ENCODE assay signal across 8 cellular contexts in the genomic region with DNA sequence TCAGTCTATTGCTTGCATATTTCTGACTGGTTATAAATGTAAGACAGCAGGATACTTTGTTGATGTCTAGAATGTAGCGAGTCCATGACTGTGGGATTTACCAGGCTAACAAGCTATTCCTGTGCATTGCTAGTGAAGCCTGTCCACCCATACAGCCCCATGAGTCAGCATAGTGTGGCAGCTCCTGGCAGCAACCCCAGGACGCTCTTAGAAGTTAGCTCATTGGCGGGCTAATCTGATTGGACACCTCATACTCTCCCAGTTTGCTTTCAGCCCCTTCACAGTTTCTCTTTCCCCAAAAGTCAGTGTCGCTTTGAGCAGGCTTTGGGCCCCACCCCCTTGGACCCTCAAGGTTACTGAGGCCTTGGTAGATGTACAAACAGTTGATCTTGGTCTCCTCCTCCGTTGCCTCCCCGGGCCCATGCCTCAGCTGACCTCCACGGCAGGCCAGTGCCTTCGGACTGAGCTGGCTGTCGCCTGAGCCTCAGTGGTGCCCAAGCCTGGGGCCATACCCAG. TPM values are rescaled to one million over a fixed set of nuclear protein-coding genes. Genes with fewer than 3 reads are reported as not detected.
DNase-seq lines count a peak whose midpoint lies in the region; ATAC-seq lines count a peak whose summit lies in the region.

No MANE protein-coding gene starts in this region.

- H3K4me1 Mint-ChIP-seq in activated CD8-positive, alpha-beta memory T cell treated with anti-CD3 and anti-CD28 coated beads, Interleukin-2, amount 10 ng/mL, durations not matched to agents 7 days and 5 days = peaks cover 70% of the 10 kb centered on the region
- H3K4me1 Mint-ChIP-seq in activated T-helper 1 cell treated with anti-CD3 and anti-CD28 coated beads, Interleukin-12 subunit alpha, Interleukin-12 subunit beta, Interleukin-2, Interleukin-4 antibody, amounts not matched to agents 30 ng/mL and 10 ng/mL and 1 ng/mL, durations not matched to agents 14 hours and 24 hours and 36 hours (ENCODE audit: low read depth) = peaks cover 62% of the 10 kb centered on the region

- intact Hi-C loops in activated T-helper 1 cell treated with anti-CD3 and anti-CD28 coated beads, Interleukin-12 subunit alpha, Interleukin-12 subunit beta, Interleukin-2, Interleukin-4 antibody, amounts not matched to agents 30 ng/mL and 10 ng/mL and 1 ng/mL, durations not matched to agents 14 hours and 24 hours and 36 hours (cut with micrococcal nuclease) = no loop called here

- CTCF ChIA-PET in activated CD8-positive, alpha-beta memory T cell treated with anti-CD3 and anti-CD28 coated beads, Interleukin-2, amount 10 ng/mL, durations not matched to agents 7 days and 5 days (lab: Charles Lee) = interaction anchor here (0.8 to 3.3 kb wide), 5 partner anchors 8 to 277 kb away, joined by 3 to 17 read pairs (median 6); no protein-coding TSS in a partner anchor

- peak overlapping the region; percentile 13 for H3K4me3 Mint-ChIP-seq in activated CD8-positive, alpha-beta memory T cell treated with anti-CD3 and anti-CD28 coated beads, Interleukin-2, amount 10 ng/mL, durations not matched to agents 7 days and 5 days
- H3K4me3 Mint-ChIP-seq in activated T-helper 1 cell treated with anti-CD3 and anti-CD28 coated beads, Interleukin-12 subunit alpha, Interleukin-12 subunit beta, Interleukin-2, Interleukin-4 antibody, amounts not matched to agents 30 ng/mL and 10 ng/mL and 1 ng/mL, durations not matched to agents 14 hours and 24 hours and 36 hours = peak overlapping the region; percentile 27

- peaks cover 71% of the 10 kb centered on the region for H3K36me3 Mint-ChIP-seq in activated CD8-positive, alpha-beta memory T cell treated with anti-CD3 and anti-CD28 coated beads, Interleukin-2, amount 10 ng/mL, durations not matched to agents 7 days and 5 days
- H3K36me3 Mint-ChIP-seq in activated T-helper 1 cell treated with anti-CD3 and anti-CD28 coated beads, Interleukin-12 subunit alpha, Interleukin-12 subunit beta, Interleukin-2, Interleukin-4 antibody, amounts not matched to agents 30 ng/mL and 10 ng/mL and 1 ng/mL, durations not matched to agents 14 hours and 24 hours and 36 hours (ENCODE audit: low read depth) = peaks cover 55% of the 10 kb centered on the region

- H3K27me3 Mint-ChIP-seq in activated CD8-positive, alpha-beta memory T cell treated with anti-CD3 and anti-CD28 coated beads, Interleukin-2, amount 10 ng/mL, durations not matched to agents 7 days and 5 days = no peaks in the 10 kb centered on the region
- H3K27me3 Mint-ChIP-seq in activated T-helper 1 cell treated with anti-CD3 and anti-CD28 coated beads, Interleukin-12 subunit alpha, Interleukin-12 subunit beta, Interleukin-2, Interleukin-4 antibody, amounts not matched to agents 30 ng/mL and 10 ng/mL and 1 ng/mL, durations not matched to agents 14 hours and 24 hours and 36 hours (ENCODE audit: insufficient read depth) = no peaks in the 10 kb centered on the region

- no peak for ATAC-seq in activated CD8-positive, alpha-beta memory T cell treated with anti-CD3 and anti-CD28 coated beads, Interleukin-2, amount 10 ng/mL, durations not matched to agents 7 days and 5 days
- no peak for ATAC-seq in HG02884 (IDR thresholded peaks at IDR 0.05; ENCODE audit: unreplicated experiment)

- no peak for DNase-seq in activated CD8-positive, alpha-beta memory T cell treated with anti-CD3 and anti-CD28 coated beads, Interleukin-2, amount 10 ng/mL, durations not matched to agents 7 days and 5 days
- DNase-seq in activated CD8-positive, alpha-beta memory T cell treated with anti-CD3 and anti-CD28 coated beads, Interleukin-2, amount 50 U/mL, for 48 hours = no peak
- DNase-seq in activated T-helper 1 cell treated with anti-CD3 and anti-CD28 coated beads, Interleukin-12 subunit alpha, Interleukin-12 subunit beta, Interleukin-2, Interleukin-4 antibody, amounts not matched to agents 30 ng/mL and 10 ng/mL and 1 ng/mL, durations not matched to agents 14 hours and 24 hours and 36 hours (ENCODE audit: low spot score) = no peak
- DNase-seq in glomerular visceral epithelial cell (ENCODE audit: extremely low spot score) = peak; percentile 85
- peak; percentile 69 for DNase-seq in stromal cell of bone marrow (ENCODE audit: low read depth)
- DNase-seq in AML-193 (lab: John Stamatoyannopoulos, UW) = no peak
- no peak for DNase-seq in NOMO-1 treated with DMSO at 0.1 percent for 48 hours (lab: John Stamatoyannopoulos, UW; ENCODE audit: unreplicated experiment)

- no peaks in the 10 kb centered on the region for H3K9me3 Mint-ChIP-seq in activated CD8-positive, alpha-beta memory T cell treated with anti-CD3 and anti-CD28 coated beads, Interleukin-2, amount 10 ng/mL, durations not matched to agents 7 days and 5 days (ENCODE audit: low read depth)
- no peaks in the 10 kb centered on the region for H3K9me3 Mint-ChIP-seq in activated T-helper 1 cell treated with anti-CD3 and anti-CD28 coated beads, Interleukin-12 subunit alpha, Interleukin-12 subunit beta, Interleukin-2, Interleukin-4 antibody, amounts not matched to agents 30 ng/mL and 10 ng/mL and 1 ng/mL, durations not matched to agents 14 hours and 24 hours and 36 hours

- peak overlapping the region; percentile 77 for H3K27ac Mint-ChIP-seq in activated CD8-positive, alpha-beta memory T cell treated with anti-CD3 and anti-CD28 coated beads, Interleukin-2, amount 10 ng/mL, durations not matched to agents 7 days and 5 days
- peak overlapping the region; percentile 16 for H3K27ac Mint-ChIP-seq in activated T-helper 1 cell treated with anti-CD3 and anti-CD28 coated beads, Interleukin-12 subunit alpha, Interleukin-12 subunit beta, Interleukin-2, Interleukin-4 antibody, amounts not matched to agents 30 ng/mL and 10 ng/mL and 1 ng/mL, durations not matched to agents 14 hours and 24 hours and 36 hours

RNA-seq across cellular contexts. Expression of a gene that starts 48.0 kb away (rescaled TPM):
- 10 to 100 TPM; 22.2 to 26.0 TPM for total RNA-seq in activated CD8-positive, alpha-beta memory T cell treated with anti-CD3 and anti-CD28 coated beads, Interleukin-2, amount 10 ng/mL, durations not matched to agents 7 days and 5 days
- 20.3 and 21.2 TPM in 2 replicates for total RNA-seq in activated T-helper 1 cell treated with anti-CD3 and anti-CD28 coated beads, Interleukin-12 subunit alpha, Interleukin-12 subunit beta, Interleukin-2, Interleukin-4 antibody, amounts not matched to agents 30 ng/mL and 10 ng/mL and 1 ng/mL, durations not matched to agents 14 hours and 24 hours and 36 hours

RNA-seq across cellular contexts. Expression of a gene that starts 48.1 kb away (rescaled TPM):
- total RNA-seq in activated CD8-positive, alpha-beta memory T cell treated with anti-CD3 and anti-CD28 coated beads, Interleukin-2, amount 10 ng/mL, durations not matched to agents 7 days and 5 days = 10 to 100 TPM; 26.7 to 33.5 TPM
- 41.4 and 43.0 TPM in 2 replicates for total RNA-seq in activated T-helper 1 cell treated with anti-CD3 and anti-CD28 coated beads, Interleukin-12 subunit alpha, Interleukin-12 subunit beta, Interleukin-2, Interleukin-4 antibody, amounts not matched to agents 30 ng/mL and 10 ng/mL and 1 ng/mL, durations not matched to agents 14 hours and 24 hours and 36 hours

Comparison
In these comparisons a context has a peak if more than half of its experiments do, and no peak if none do; other contexts are left out.
1. DNase-seq: peak in glomerular visceral epithelial cell (single experiment) and stromal cell of bone marrow (single experiment); none in activated CD8-positive, alpha-beta memory T cell treated with anti-CD3 and anti-CD28 coated beads, Interleukin-2, amount 10 ng/mL, durations not matched to agents 7 days and 5 days (single experiment), activated CD8-positive, alpha-beta memory T cell treated with anti-CD3 and anti-CD28 coated beads, Interleukin-2, amount 50 U/mL, for 48 hours (single experiment), activated T-helper 1 cell treated with anti-CD3 and anti-CD28 coated beads, Interleukin-12 subunit alpha, Interleukin-12 subunit beta, Interleukin-2, Interleukin-4 antibody, amounts not matched to agents 30 ng/mL and 10 ng/mL and 1 ng/mL, durations not matched to agents 14 hours and 24 hours and 36 hours (single experiment), AML-193 (0 of 2) and NOMO-1 treated with DMSO at 0.1 percent for 48 hours (single experiment).